ENCODE assay signal across 8 cellular contexts in the genomic region with DNA sequence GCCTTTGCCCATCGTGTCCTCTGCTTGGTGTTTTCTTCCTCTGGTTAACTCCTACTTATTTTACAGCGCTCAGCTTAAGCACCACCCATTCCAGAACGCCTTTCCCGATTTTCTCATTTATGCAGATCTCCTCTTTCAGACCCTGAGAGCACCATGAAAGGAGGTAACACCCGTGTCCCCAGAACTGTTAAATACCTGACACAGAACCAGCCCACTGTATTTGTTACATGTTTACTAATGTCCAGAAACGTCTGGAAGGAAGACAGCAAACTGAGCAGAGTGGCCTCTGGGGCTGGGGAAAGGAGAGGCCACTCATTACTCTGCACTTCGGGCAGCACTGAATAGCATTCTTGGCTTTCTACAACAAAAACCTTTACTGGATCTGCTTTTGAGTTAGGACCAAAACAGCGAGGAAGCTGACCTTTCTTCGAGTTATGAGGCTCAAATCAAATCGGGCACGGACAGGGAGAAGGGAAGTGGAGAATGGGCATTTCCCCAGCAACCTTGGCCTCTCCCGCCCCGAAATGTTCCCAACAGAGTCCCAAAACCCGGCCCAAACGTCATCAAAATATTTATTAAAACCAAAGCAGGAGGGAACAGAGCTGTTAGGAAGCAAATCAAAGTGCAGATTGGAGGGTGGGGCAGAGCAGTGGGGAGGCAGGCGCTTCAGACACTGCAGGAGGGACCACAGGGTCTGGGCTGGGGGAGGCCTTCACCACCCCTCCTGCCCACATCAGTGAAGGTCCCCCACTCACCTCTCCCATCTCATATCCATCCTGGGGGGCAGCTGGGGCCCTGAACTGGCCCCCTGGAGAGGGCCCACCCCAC. TPM values are rescaled to one million over a fixed set of nuclear protein-coding genes. Genes with fewer than 3 reads are reported as not detected.
DNase-seq lines count a peak whose midpoint lies in the region; ATAC-seq and TF ChIP-seq lines count a peak whose summit lies in the region.

No MANE protein-coding gene starts in this region.

- peak overlapping the region; percentile 71 to 91 (median 83) for H3K4me3 Mint-ChIP-seq in naive B cell

- intact Hi-C loops in IMR-90 (cut with micrococcal nuclease), result no loop called here

- peaks cover 29 to 41% (median 34%) of the 10 kb centered on the region in 3 donors for H3K4me1 Mint-ChIP-seq in naive B cell

- H3K4me1 ChIP-seq in ACC112 (ENCODE audit: control insufficient read depth, insufficient read depth, low read length, unreplicated experiment), result peaks cover 25% of the 10 kb centered on the region
- peaks cover 27% of the 10 kb centered on the region for H3K4me1 ChIP-seq in IMR-90 (ENCODE audit: control insufficient read depth, insufficient read depth, low read length)

- peak overlapping the region; percentile 66 for H4K91ac ChIP-seq in IMR-90 (ENCODE audit: insufficient read depth, low read depth, low read length)

- H2AK5ac ChIP-seq in IMR-90 (ENCODE audit: low read depth, low read length), result peak overlapping the region; percentile 70; the same call in 1 of the 2 replicates

- 0% methylated on average over 1 of the region's 16 CpGs; no CpG with 5 or more reads in 1 of the 2 experiments for WGBS in IMR-90 (ENCODE audit: extremely low coverage in 2 of 2, insufficient read length in 1 of 2), 2 experiments

- DNase-seq in IMR-90, result no peak
- DNase-seq in choroid plexus epithelial cell (ENCODE audit: low read depth), result peak; percentile 51
- no peak for DNase-seq in naive B cell
- no peak for DNase-seq in stimulated activated CD4-positive, alpha-beta T cell treated with anti-CD3 and anti-CD28 coated beads, Interleukin-4, amount 100 ng/mL, for 1 hour
- no peak for DNase-seq in epidermal melanocyte (ENCODE audit: insufficient read length, low spot score)

- H3K79me2 ChIP-seq in ACC112 (ENCODE audit: control insufficient read depth, insufficient read depth, low read length, unreplicated experiment), result peaks cover 13% of the 10 kb centered on the region

- no peaks in the 10 kb centered on the region for H3K9me3 Mint-ChIP-seq in naive B cell

- BruUV-seq in IMR-90 (replicated peaks; lab: Mats Ljungman, UMichigan), result no TSS peak

- H3K4ac ChIP-seq in IMR-90 (ENCODE audit: low read depth, low read length), result peak overlapping the region; percentile 83

- H3K27me3 ChIP-seq in ACC112 (ENCODE audit: insufficient read depth, low read length) (no peaks in the 10 kb centered on the region), IMR-90 (ENCODE audit: control insufficient read depth, insufficient read depth, low read length) (no peaks in the 10 kb centered on the region)

- peak overlapping the region; percentile 86 for H3K23ac ChIP-seq in IMR-90 (ENCODE audit: low read depth, low read length)

- no peak for ATAC-seq in IMR-90 (ENCODE audit: low read depth)
- ATAC-seq in naive B cell (ENCODE audit: low read depth in 2 of 2), result no peak
- ATAC-seq in HG02852 (IDR thresholded peaks at IDR 0.05; ENCODE audit: unreplicated experiment), result no peak
- ATAC-seq in GM19324 (IDR thresholded peaks at IDR 0.05; ENCODE audit: low FRiP score, unreplicated experiment), result no peak

- 0 out of 2 replicates have a peak, but pooled peaks cover 8% of the 10 kb centered on the region for H3K36me3 ChIP-seq in ACC112 (ENCODE audit: insufficient read depth, low read length)
- H3K36me3 ChIP-seq in IMR-90 (ENCODE audit: control insufficient read depth, insufficient read depth, low read length), result peaks cover 6% of the 10 kb centered on the region; the same call in 1 of the 2 replicates

- H3K9me3 ChIP-seq in IMR-90 (ENCODE audit: control insufficient read depth, insufficient read depth, low read length), result no peaks in the 10 kb centered on the region

- H3K56ac ChIP-seq in IMR-90 (ENCODE audit: extremely low read depth, insufficient read depth, low read length), result no peak overlapping the region

- CTCF ChIA-PET in IMR-90 (lab: Yijun Ruan, JAX), result no interaction called here

- H3K18ac ChIP-seq in IMR-90 (ENCODE audit: low read depth, low read length), result no peak overlapping the region; the same call in 1 of the 2 replicates

- TF ChIP-seq RAD21 in IMR-90 (IDR thresholded peaks at IDR 0.05; ENCODE audit: low read length), result no peak

- H3K9ac ChIP-seq in IMR-90 (ENCODE audit: low read depth, low read length), result peak overlapping the region; percentile 74

- no peaks in the 10 kb centered on the region for H3K27me3 Mint-ChIP-seq in naive B cell

- H3K27ac ChIP-seq in ACC112 (ENCODE audit: low read depth, low read length), result peak overlapping the region; percentile 44
- H3K27ac ChIP-seq in IMR-90 (ENCODE audit: insufficient read depth, low read length), result peak overlapping the region; percentile 55; the same call in 1 of the 2 replicates

- H3K4me3 ChIP-seq in ACC112 (ENCODE audit: low read depth, low read length) (peak overlapping the region; percentile 88), IMR-90 (ENCODE audit: insufficient read depth, low read depth, low read length) (0 out of 2 replicates have a peak overlapping the region, but pooled peaks have one; percentile 94), choroid plexus epithelial cell (ENCODE audit: low read depth, low read length) (peak overlapping the region; percentile 72)

- H4K20me1 ChIP-seq in IMR-90 (ENCODE audit: insufficient read depth, low read length), result peaks cover 23% of the 10 kb centered on the region; the same call in 1 of the 2 replicates

- H2AFZ ChIP-seq in ACC112 (ENCODE audit: low read length, unreplicated experiment) (no peak overlapping the region), IMR-90 (replicated peaks; ENCODE audit: low read length, poor library complexity) (peak overlapping the region; percentile 92)

- in situ Hi-C loops in IMR-90 (cut with MboI; ENCODE audit: low sequenced_read_pairs), result no loop called here

- peak overlapping the region; percentile 74 to 96 for H4K8ac ChIP-seq in IMR-90 (ENCODE audit: low read depth in 2 of 2, low read length in 2 of 2)

- dilution Hi-C loops in IMR-90 (cut with HindIII; ENCODE audit: low sequenced_read_pairs, unreplicated experiment), result no loop called here

- peak overlapping the region; percentile 97 for H3K4me2 ChIP-seq in IMR-90 (ENCODE audit: low read depth, low read length)

- peak overlapping the region; percentile 64 for H3K14ac ChIP-seq in IMR-90 (replicated peaks; ENCODE audit: low read depth, low read length)

- H2BK15ac ChIP-seq in IMR-90 (ENCODE audit: low read depth, low read length), result no peak overlapping the region; the same call in 2 of the 3 replicates

- H2BK5ac ChIP-seq in IMR-90 (ENCODE audit: low read depth, low read length, poor library complexity, severe bottlenecking), result peak overlapping the region; percentile 55

- H3K79me1 ChIP-seq in IMR-90 (ENCODE audit: low read depth in 1 of 2, low read length in 2 of 2), result peaks cover 8 to 57% of the 10 kb centered on the region in 2 experiments; a peak in 3 of 4 replicates

- no peak overlapping the region; the same call in 1 of the 2 replicates for H2BK20ac ChIP-seq in IMR-90 (ENCODE audit: low read depth, low read length)

- no peaks in the 10 kb centered on the region for H3K36me3 Mint-ChIP-seq in naive B cell

- no peak for TF ChIP-seq POLR2A in IMR-90 (IDR thresholded peaks at IDR 0.05; ENCODE audit: low read depth, low read length)

- POLR2A ChIA-PET in IMR-90 (lab: Charles Lee; ENCODE audit: unreplicated experiment), result no interaction called here

- peak overlapping the region; percentile 94 for H2AK9ac ChIP-seq in IMR-90 (replicated peaks; ENCODE audit: low read depth, low read length, poor library complexity)

- peak overlapping the region; percentile 67; the same call in 1 of the 2 replicates for H2BK120ac ChIP-seq in IMR-90 (ENCODE audit: low read depth, low read length)

- H3K27ac Mint-ChIP-seq in naive B cell, result peak overlapping the region in 3 of 6 donors; percentile 6 to 86 (median 44)

- no peak for TF ChIP-seq CTCF in IMR-90 (conservative IDR thresholded peaks at IDR 0.05; ENCODE audit: low read depth, low read length)
- no peak for TF ChIP-seq CTCF in choroid plexus epithelial cell (conservative IDR thresholded peaks at IDR 0.05; ENCODE audit: low read depth, low read length)

- H4K5ac ChIP-seq in IMR-90 (ENCODE audit: low read depth, low read length), result peak overlapping the region; percentile 53

- peaks cover 20% of the 10 kb centered on the region for H3K9me1 ChIP-seq in IMR-90 (ENCODE audit: insufficient read depth, low read length)

TF ChIP-seq in IMR-90, 13 proteins besides CTCF, POLR2A, EP300 and RAD21 (continues in another document):
- TF ChIP-seq RCOR1 (IDR thresholded peaks at IDR 0.05; ENCODE audit: insufficient replicate concordance, low read length), result no peak
- TF ChIP-seq SMC3 (IDR thresholded peaks at IDR 0.05; ENCODE audit: low read depth, low read length), result no peak
- TF ChIP-seq NFE2L2 (IDR thresholded peaks at IDR 0.05; ENCODE audit: low read depth, low read length), result no peak
- no peak for TF ChIP-seq CHD1 (IDR thresholded peaks at IDR 0.05; ENCODE audit: low read depth, low read length)

RNA-seq across cellular contexts. Expression of a gene that starts 1.1 kb away (rescaled TPM):
- total RNA-seq in IMR-90 (2012; rRNA removed), result 8.6 and 10.0 TPM in 2 replicates
- 28.4 and 28.5 TPM in 2 replicates for polyA plus RNA-seq in IMR-90 (2012; rRNA removed)
- polyA plus RNA-seq in IMR-90 (2012; cell fraction: cytosol; rRNA removed), result 15.3 and 20.8 TPM in 2 replicates
- 115 and 191 TPM in 2 replicates for polyA plus RNA-seq in IMR-90 (2012; cell fraction: nucleus; rRNA removed; ENCODE audit: low replicate concordance)
- 1 to 10 TPM in 1 of 6 donors, under 1 TPM in 2, not detected in 3; 0.74 to 1.0 (median 0.82) TPM for polyA plus RNA-seq in naive B cell (ENCODE audit: low read depth in 6 of 6)

RNA-seq across cellular contexts. Expression of a gene that starts 8.6 kb away (rescaled TPM):
- total RNA-seq in IMR-90 (2012; rRNA removed), result 0.18 and 0.28 TPM in 2 replicates
- 0.43 and 0.49 TPM in 2 replicates for polyA plus RNA-seq in IMR-90 (2012; rRNA removed)
- polyA plus RNA-seq in IMR-90 (2012; cell fraction: cytosol; rRNA removed), result 0.40 and 1.1 TPM in 2 replicates
- 0.15 and 0.73 TPM in 2 replicates for polyA plus RNA-seq in IMR-90 (2012; cell fraction: nucleus; rRNA removed; ENCODE audit: low replicate concordance)
- polyA plus RNA-seq in naive B cell (ENCODE audit: low read depth in 6 of 6), result 1 to 10 TPM in 5 of 6 donors, not detected in 1; 1.2 to 4.8 (median 3.7) TPM

RNA-seq across cellular contexts. Expression of a gene that starts 10.8 kb away (rescaled TPM):
- 10.6 and 10.9 TPM in 2 replicates for total RNA-seq in IMR-90 (2012; rRNA removed)
- polyA plus RNA-seq in IMR-90 (2012; rRNA removed) (14.0 and 14.6 TPM in 2 replicates), naive B cell (ENCODE audit: low read depth in 6 of 6) (under 1 TPM in 4 of 6 donors, not detected in 2; 0.16 to 0.78 (median 0.27) TPM)
- polyA plus RNA-seq in IMR-90 (2012; cell fraction: cytosol; rRNA removed), result 9.9 and 10.2 TPM in 2 replicates
- 13.7 and 30.1 TPM in 2 replicates for polyA plus RNA-seq in IMR-90 (2012; cell fraction: nucleus; rRNA removed; ENCODE audit: low replicate concordance)

RNA-seq across cellular contexts. Expression of a gene that starts 13.2 kb away (rescaled TPM):
- total RNA-seq in IMR-90 (2012; rRNA removed), result under 0.01 TPM in 2 replicates
- polyA plus RNA-seq in IMR-90 (2012; rRNA removed) (0.16 and 0.19 TPM in 2 replicates), naive B cell (ENCODE audit: low read depth in 6 of 6) (not detected)
- 0.17 and 0.19 TPM in 2 replicates for polyA plus RNA-seq in IMR-90 (2012; cell fraction: cytosol; rRNA removed)
- 0.08 and 0.11 TPM in 2 replicates for polyA plus RNA-seq in IMR-90 (2012; cell fraction: nucleus; rRNA removed; ENCODE audit: low replicate concordance)

RNA-seq across cellular contexts. Expression of a gene that starts 44.8 kb away (rescaled TPM):
- 2.2 and 3.6 TPM in 2 replicates for total RNA-seq in IMR-90 (2012; rRNA removed)
- polyA plus RNA-seq in IMR-90 (2012; rRNA removed) (7.1 TPM in 2 replicates), naive B cell (ENCODE audit: low read depth in 6 of 6) (10 to 100 TPM in 1 of 6 donors, 1 to 10 TPM in 4, not detected in 1; 7.0 to 10.6 (median 8.2) TPM)
- 4.9 and 10.3 TPM in 2 replicates for polyA plus RNA-seq in IMR-90 (2012; cell fraction: cytosol; rRNA removed)
- polyA plus RNA-seq in IMR-90 (2012; cell fraction: nucleus; rRNA removed; ENCODE audit: low replicate concordance), result 2.7 and 4.5 TPM in 2 replicates

Comparison
In these comparisons a context has a peak if more than half of its experiments do, and no peak if none do; other contexts are left out.
1. RNA of a gene that starts 1.1 kb away (polyA plus RNA-seq): 15.3 to 191 TPM in IMR-90; 0.74 to 1.0 TPM in naive B cell; every median in the first group is over 4 times any median in the second.
2. RNA of a gene that starts 10.8 kb away (polyA plus RNA-seq): 9.9 to 30.1 TPM in IMR-90; 0.16 to 0.78 TPM in naive B cell; every median in the first group is over 4 times any median in the second.
3. Peak in every context shown above with its lines, with median percentiles within 50 percentile points of each other: H3K4me3 ChIP-seq.